21 cellular contexts compared by ENCODE assay signal in genomic region chr5:37110128-37110527, GRCh38.
DNase-seq lines count a peak whose midpoint lies in the region; ATAC-seq and TF ChIP-seq lines count a peak whose summit lies in the region.
"Had no signal": no experiment of that assay in that cellular context is flagged by ENCODE, and none has a peak within 500 bp of the region (broad histone marks: within the 10 kb centered on the region; RNA-seq: fewer than 3 reads in every experiment).

No MANE protein-coding gene starts in this region.

- H3K27me3 Mint-ChIP-seq in activated naive CD4-positive, alpha-beta T cell treated with anti-CD3 and anti-CD28 coated beads, Interleukin-2, amount 10 ng/mL, durations not matched to agents 7 days and 5 days, result no peaks in the 10 kb centered on the region
- no peaks in the 10 kb centered on the region for H3K27me3 Mint-ChIP-seq in T-helper 17 cell
- H3K27me3 Mint-ChIP-seq in naive thymus-derived CD4-positive, alpha-beta T cell, result no peaks in the 10 kb centered on the region

- no peak overlapping the region for H3K4me3 ChIP-seq in DND-41 (ENCODE audit: low read depth in 1 of 2, low read length in 2 of 2)
- H3K4me3 ChIP-seq in naive thymus-derived CD4-positive, alpha-beta T cell (ENCODE audit: low read length), result no peak overlapping the region
- H3K4me3 ChIP-seq: SJCRH30 had no signal

- no peaks in the 10 kb centered on the region for H3K27me3 ChIP-seq in DND-41 (ENCODE audit: insufficient read depth, low read length, poor library complexity)
- H3K27me3 ChIP-seq in naive thymus-derived CD4-positive, alpha-beta T cell (ENCODE audit: control insufficient read depth in 2 of 2, insufficient read depth in 2 of 2, low read length in 2 of 2), result no peaks in the 10 kb centered on the region
- H3K27me3 ChIP-seq: SJCRH30 had no signal

- H3K9me3 ChIP-seq in DND-41 (ENCODE audit: insufficient read depth, low read length, severe bottlenecking) (peaks cover 4% of the 10 kb centered on the region), T-helper 17 cell (ENCODE audit: control insufficient read depth, low read length, poor library complexity, severe bottlenecking) (no peaks in the 10 kb centered on the region)
- H3K9me3 ChIP-seq in naive thymus-derived CD4-positive, alpha-beta T cell (ENCODE audit: control insufficient read depth in 2 of 3, low read length in 3 of 3), result no peaks in the 10 kb centered on the region
- H3K9me3 ChIP-seq: SJCRH30 had no signal

- no peak overlapping the region for H3K4me3 Mint-ChIP-seq in activated naive CD4-positive, alpha-beta T cell treated with anti-CD3 and anti-CD28 coated beads, Interleukin-2, amount 10 ng/mL, durations not matched to agents 7 days and 5 days
- no peak overlapping the region for H3K4me3 Mint-ChIP-seq in T-helper 17 cell
- peak overlapping the region; percentile 0 to 70 (median 43) for H3K4me3 Mint-ChIP-seq in naive thymus-derived CD4-positive, alpha-beta T cell
- H3K4me3 Mint-ChIP-seq: CD14-positive monocyte, H9 had no signal

- intact Hi-C loops in naive thymus-derived CD4-positive, alpha-beta T cell (cut with micrococcal nuclease), result loop anchor here (2.0 to 10.0 kb wide), 11 partner anchors 37 to 958 kb away; partner anchors contain the start of genes NIPBL (in 2 of the 2), CPLANE1 (in 1 of the 2), LMBRD2 (in 1 of the 2) and SKP2 (in 1 of the 2)

- H3K9me3 Mint-ChIP-seq in activated naive CD4-positive, alpha-beta T cell treated with anti-CD3 and anti-CD28 coated beads, Interleukin-2, amount 10 ng/mL, durations not matched to agents 7 days and 5 days, result peaks cover 7% of the 10 kb centered on the region
- peaks cover 0 to 11% (median 4%) of the 10 kb centered on the region in 11 donors for H3K9me3 Mint-ChIP-seq in naive thymus-derived CD4-positive, alpha-beta T cell
- H3K9me3 Mint-ChIP-seq: H9 had no signal

- no peak overlapping the region for H3K4me2 ChIP-seq in DND-41 (ENCODE audit: insufficient read depth, low read length)

- H2AFZ ChIP-seq in DND-41 (ENCODE audit: low read depth, low read length), result no peak overlapping the region

- ATAC-seq in DND-41 (ENCODE audit: insufficient read depth, low read depth) (no peak), T-helper 17 cell (no peak), GM19328 (IDR thresholded peaks at IDR 0.05; ENCODE audit: unreplicated experiment) (no peak)
- ATAC-seq in naive thymus-derived CD4-positive, alpha-beta T cell, result no peak
- ATAC-seq: PC-3 had no signal

- POLR2A ChIA-PET in naive thymus-derived CD4-positive, alpha-beta T cell (lab: Charles Lee), result no interaction called here

- H3K36me3 Mint-ChIP-seq in activated naive CD4-positive, alpha-beta T cell treated with anti-CD3 and anti-CD28 coated beads, Interleukin-2, amount 10 ng/mL, durations not matched to agents 7 days and 5 days, result peaks cover 52% of the 10 kb centered on the region
- peaks cover 11% of the 10 kb centered on the region for H3K36me3 Mint-ChIP-seq in T-helper 17 cell (ENCODE audit: low read depth)
- H3K36me3 Mint-ChIP-seq in naive thymus-derived CD4-positive, alpha-beta T cell, result peaks cover 14 to 52% (median 44%) of the 10 kb centered on the region in 5 donors

- CTCF ChIA-PET in activated naive CD4-positive, alpha-beta T cell treated with anti-CD3 and anti-CD28 coated beads, Interleukin-2, amount 10 ng/mL, durations not matched to agents 7 days and 5 days (lab: Charles Lee), result no interaction called here
- CTCF ChIA-PET in naive thymus-derived CD4-positive, alpha-beta T cell (lab: Charles Lee), result no interaction called here

- peaks cover 51% of the 10 kb centered on the region for H3K36me3 ChIP-seq in DND-41 (ENCODE audit: insufficient read depth, low read length)
- H3K36me3 ChIP-seq in naive thymus-derived CD4-positive, alpha-beta T cell (ENCODE audit: control insufficient read depth in 2 of 3, insufficient read depth in 3 of 3, low read length in 3 of 3), result no peaks in the 10 kb centered on the region

- no peak overlapping the region; the same call in 1 of the 2 replicates for H3K9ac ChIP-seq in DND-41 (ENCODE audit: low read depth, low read length)

- peak overlapping the region; percentile 78 for H3K27ac ChIP-seq in DND-41 (ENCODE audit: low read length)
- H3K27ac ChIP-seq in naive thymus-derived CD4-positive, alpha-beta T cell (ENCODE audit: low read depth, low read length), result peak overlapping the region; percentile 42
- H3K27ac ChIP-seq: SJCRH30 had no signal

- DNase-seq in activated naive CD4-positive, alpha-beta T cell treated with anti-CD3 and anti-CD28 coated beads, Interleukin-2, amount 10 ng/mL, durations not matched to agents 7 days and 5 days, result no peak
- no peak for DNase-seq in activated naive CD4-positive, alpha-beta T cell treated with Interleukin-2 at 50 U/mL for 16 hours
- no peak for DNase-seq in DND-41
- no peak for DNase-seq in T-helper 17 cell
- peak in 3 of 9 donors; percentile 2 to 13 (median 4) for DNase-seq in naive thymus-derived CD4-positive, alpha-beta T cell
- DNase-seq in NCI-H1092 treated with DMSO at 0.1 percent for 48 hours (lab: John Stamatoyannopoulos, UW), result no peak
- no peak for DNase-seq in NCI-H2227 treated with DMSO at 0.1 percent for 48 hours (lab: John Stamatoyannopoulos, UW)
- DNase-seq: ACHN, AML-193, Calu3, DMS53, H9, IMR-90, NCI-H1436, NCI-H2029 treated with DMSO at 0.1 percent for 48 hours, NCI-H2171 treated with DMSO at 0.1 percent for 48 hours, NCI-H774, PC-3, SJCRH30 had no signal

- no peaks in the 10 kb centered on the region for H3K79me2 ChIP-seq in DND-41 (ENCODE audit: insufficient read depth, low read length)

- peak overlapping the region; percentile 53 for H3K27ac Mint-ChIP-seq in activated naive CD4-positive, alpha-beta T cell treated with anti-CD3 and anti-CD28 coated beads, Interleukin-2, amount 10 ng/mL, durations not matched to agents 7 days and 5 days
- H3K27ac Mint-ChIP-seq in T-helper 17 cell, result peak overlapping the region; percentile 0
- H3K27ac Mint-ChIP-seq in naive thymus-derived CD4-positive, alpha-beta T cell, result peak overlapping the region; percentile 39 to 90 (median 79)
- H3K27ac Mint-ChIP-seq: H9 had no signal

- TF ChIP-seq CTCF in DND-41 (IDR thresholded peaks at IDR 0.05; ENCODE audit: borderline replicate concordance, extremely low read depth, low read length, poor library complexity, severe bottlenecking), result no peak

- H3K4me1 Mint-ChIP-seq in activated naive CD4-positive, alpha-beta T cell treated with anti-CD3 and anti-CD28 coated beads, Interleukin-2, amount 10 ng/mL, durations not matched to agents 7 days and 5 days, result peaks cover 51% of the 10 kb centered on the region
- peaks cover 18% of the 10 kb centered on the region for H3K4me1 Mint-ChIP-seq in T-helper 17 cell
- H3K4me1 Mint-ChIP-seq in naive thymus-derived CD4-positive, alpha-beta T cell, result peaks cover 33 to 49% (median 43%) of the 10 kb centered on the region in 7 donors
- H3K4me1 Mint-ChIP-seq: H9 had no signal

- peaks cover 46% of the 10 kb centered on the region for H3K4me1 ChIP-seq in DND-41 (ENCODE audit: insufficient read depth, low read length)
- peaks cover 14 to 30% of the 10 kb centered on the region in 2 donors for H3K4me1 ChIP-seq in naive thymus-derived CD4-positive, alpha-beta T cell (ENCODE audit: control insufficient read depth in 2 of 2, insufficient read depth in 2 of 2, low read length in 2 of 2)
- H3K4me1 ChIP-seq: SJCRH30 had no signal

- H4K20me1 ChIP-seq in DND-41 (ENCODE audit: insufficient read depth, low read length), result no peaks in the 10 kb centered on the region

Comparison
In these comparisons a context has a peak if more than half of its experiments do, and no peak if none do; other contexts are left out.
1. H3K27ac Mint-ChIP-seq: peak in every context shown above with its lines; median percentile 79 in naive thymus-derived CD4-positive, alpha-beta T cell; 53 in activated naive CD4-positive, alpha-beta T cell treated with anti-CD3 and anti-CD28 coated beads, Interleukin-2, amount 10 ng/mL, durations not matched to agents 7 days and 5 days; 0 in T-helper 17 cell.
2. H3K4me3 Mint-ChIP-seq: peak in naive thymus-derived CD4-positive, alpha-beta T cell (10 of 10); none in activated naive CD4-positive, alpha-beta T cell treated with anti-CD3 and anti-CD28 coated beads, Interleukin-2, amount 10 ng/mL, durations not matched to agents 7 days and 5 days (single experiment) and T-helper 17 cell (single experiment).